Comparison of ENCODE assay signal across 8 cellular contexts in genomic region chr6:35342258-35343091, GRCh38.
DNase-seq lines count a peak whose midpoint lies in the region; ATAC-seq and TF ChIP-seq lines count a peak whose summit lies in the region.

Gene PPARD, plus strand, starts transcription at chr6:35342558. Its CDS starts 68,530 bp downstream, at chr6:35411088.

- DNase-seq in DMS53 (lab: John Stamatoyannopoulos, UW) (peak; percentile 94), OCI-M2 (lab: John Stamatoyannopoulos, UW; ENCODE audit: unreplicated experiment) (peak; percentile 47), activated T-cell treated with anti-CD3 and anti-CD28 coated beads for 48 hours (ENCODE audit: low read depth) (peak; percentile 98), erythroblast (lab: John Stamatoyannopoulos, UW) (peak; percentile 95 to 99)
- peak; percentile 96 for DNase-seq in stimulated activated CD8-positive, alpha-beta memory T cell treated with anti-CD3 and anti-CD28 coated beads, Interleukin-7, amount 100 ng/mL, for 24 hours (ENCODE audit: low read depth)

- TF ChIP-seq POLR2A in erythroblast (IDR thresholded peaks at IDR 0.05; ENCODE audit: low read length) = peak; percentile 44

- TF ChIP-seq RAD21 in Ishikawa (IDR thresholded peaks at IDR 0.05; ENCODE audit: low read depth) = peak; percentile 99

- peak within 1 kb of the TSS; percentile 82 for H3K27ac ChIP-seq in muscle layer of colon (ENCODE audit: low read depth, low read length)

- H3K9ac ChIP-seq in muscle layer of colon (ENCODE audit: low read length) = peak within 1 kb of the TSS; percentile 96

- H3K4me3 ChIP-seq in muscle layer of colon (ENCODE audit: low read depth in 1 of 2, low read length in 2 of 2) = peak within 1 kb of the TSS; percentile 97

- ATAC-seq in GM21576 (IDR thresholded peaks at IDR 0.05; ENCODE audit: unreplicated experiment) = peak; percentile 93

- no peaks in the 10 kb centered on the region for H3K9me3 ChIP-seq in muscle layer of colon (ENCODE audit: low read length)

- no peaks in the 10 kb centered on the region for H3K36me3 ChIP-seq in muscle layer of colon (ENCODE audit: insufficient read depth, low read length)

- TF ChIP-seq EP300 in Ishikawa (IDR thresholded peaks at IDR 0.05; ENCODE audit: borderline replicate concordance) = no peak

- H3K27me3 ChIP-seq in muscle layer of colon (ENCODE audit: control insufficient read depth in 1 of 2, insufficient read depth in 2 of 2, low read length in 2 of 2) = no peaks in the 10 kb centered on the region

- H3K4me1 ChIP-seq in muscle layer of colon (ENCODE audit: insufficient read depth, low read length) = peaks cover 27% of the 10 kb centered on the region

TF ChIP-seq in Ishikawa, 13 proteins besides CTCF, POLR2A, EP300 and RAD21:
- TF ChIP-seq TAF1 (IDR thresholded peaks at IDR 0.05; ENCODE audit: low read depth) (peak; percentile 67), TEAD4 (IDR thresholded peaks at IDR 0.05) (peak; percentile 70), MAX (IDR thresholded peaks at IDR 0.05) (peak; percentile 76), REST (IDR thresholded peaks at IDR 0.05; ENCODE audit: low read depth) (no peak), NFIC (IDR thresholded peaks at IDR 0.05) (peak; percentile 55; the same call in 1 of the 2 replicates), CREB1 (IDR thresholded peaks at IDR 0.05; ENCODE audit: low read depth) (peak; percentile 69), FOXM1 (IDR thresholded peaks at IDR 0.05; ENCODE audit: borderline replicate concordance, low read depth) (peak; percentile 54; the same call in 1 of the 2 replicates), TCF12 (IDR thresholded peaks at IDR 0.05; ENCODE audit: low read depth) (peak; percentile 74), CEBPB (IDR thresholded peaks at IDR 0.05) (peak; percentile 31; the same call in 1 of the 2 replicates), EGR1 (IDR thresholded peaks at IDR 0.05) (peak; percentile 84), USF1 (IDR thresholded peaks at IDR 0.05) (peak; percentile 26; the same call in 1 of the 2 replicates), ZBTB7A (IDR thresholded peaks at IDR 0.05; ENCODE audit: low read depth) (no peak; the same call in 1 of the 2 replicates), YY1 (IDR thresholded peaks at IDR 0.05; ENCODE audit: low read depth) (0 out of 2 replicates have a peak, but pooled peaks have one; percentile 52)

Comparison
In these comparisons a context has a peak if more than half of its experiments do, and no peak if none do; other contexts are left out.
1. Peak in every context shown above with its lines: DNase-seq, ATAC-seq, H3K4me3 ChIP-seq and H3K27ac ChIP-seq.
2. DNase-seq: peak in every context shown above with its lines; median percentile 98 in activated T-cell treated with anti-CD3 and anti-CD28 coated beads for 48 hours; 97 in erythroblast; 96 in stimulated activated CD8-positive, alpha-beta memory T cell treated with anti-CD3 and anti-CD28 coated beads, Interleukin-7, amount 100 ng/mL, for 24 hours; 94 in DMS53; 47 in OCI-M2.